16 cellular contexts compared by ENCODE assay signal in the genomic region with DNA sequence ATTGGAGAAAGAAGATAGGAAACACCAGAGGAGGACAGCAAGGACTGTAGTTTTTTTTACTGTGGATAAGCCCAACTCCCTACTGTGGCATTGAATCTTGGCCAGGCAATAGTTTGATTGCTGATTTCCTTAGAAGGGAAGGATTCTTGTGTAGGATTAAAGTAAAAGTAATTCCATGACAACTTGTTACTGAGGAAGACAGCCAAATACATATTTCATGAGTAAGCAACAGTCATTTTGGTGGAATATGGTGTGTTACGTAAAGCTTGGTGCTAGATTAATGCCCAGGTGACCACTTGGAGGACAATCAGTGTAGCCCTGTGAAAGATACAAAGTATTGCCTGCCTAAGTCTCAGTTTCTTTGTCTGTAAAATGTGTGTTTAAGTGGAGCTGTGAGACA.
A peak's percentile ranks its signal among the peaks of the same experiment; 100 is the strongest.
DNase-seq lines count a peak whose midpoint lies in the region; ATAC-seq and TF ChIP-seq lines count a peak whose summit lies in the region.
"Had no signal": no experiment of that assay in that cellular context is flagged by ENCODE, and none has a peak within 500 bp of the region (broad histone marks: within the 10 kb centered on the region; RNA-seq: fewer than 3 reads in every experiment).

No MANE protein-coding gene starts in this region.

- H3K4me1 ChIP-seq in adipocyte (ENCODE audit: control insufficient read depth, insufficient read depth, low read length) (peaks cover 6% of the 10 kb centered on the region), skeletal muscle satellite cell (ENCODE audit: control insufficient read depth, insufficient read depth, low read length) (peaks cover 19% of the 10 kb centered on the region), vagina (no peaks in the 10 kb centered on the region)
- H3K4me1 ChIP-seq: A549 had no signal

- intact Hi-C loops in left colon (cut with DNase I, micrococcal nuclease) (no loop called here), vagina (cut with DNase I) (no loop called here)

- no peak for TF ChIP-seq CTCF in vagina (IDR thresholded peaks at IDR 0.05)

- DNase-seq in AG20443 (ENCODE audit: low spot score) (peak; percentile 19), adipocyte (ENCODE audit: low read depth) (peak; percentile 28), fibroblast of peridontal ligament (ENCODE audit: extremely low read depth) (peak; percentile 19), ACHN (no peak), left colon (no peak), vagina (ENCODE audit: extremely low spot score in 2 of 2) (no peak)
- DNase-seq: GDM1, MV-4-11, NCI-H2227 treated with DMSO at 0.1 percent for 48 hours, NCI-H524, NCI-H82, SHP77 had no signal

- in situ Hi-C loops in ACHN (cut with HindIII; ENCODE audit: low pct_ligation_motif_present, low pct_unique_long_range_greater_than_20kb, low sequenced_read_pairs), result no loop called here

- no peaks in the 10 kb centered on the region for H3K36me3 ChIP-seq in adipocyte (ENCODE audit: control insufficient read depth, insufficient read depth, low read length, severe bottlenecking)
- H3K36me3 ChIP-seq in skeletal muscle satellite cell (ENCODE audit: insufficient read depth, low read length), result no peaks in the 10 kb centered on the region
- no peaks in the 10 kb centered on the region for H3K36me3 ChIP-seq in vagina

- ATAC-seq in left colon, result no peak
- ATAC-seq: A549, K562 had no signal

- no peak for TF ChIP-seq POLR2A in vagina (IDR thresholded peaks at IDR 0.05)

- peak overlapping the region; percentile 17 for H3K4me2 ChIP-seq in skeletal muscle satellite cell (ENCODE audit: low read length)
- H3K4me2 ChIP-seq: A549 had no signal

- no peak overlapping the region for H3K9ac ChIP-seq in adipocyte (ENCODE audit: low read length)
- no peak overlapping the region for H3K9ac ChIP-seq in skeletal muscle satellite cell (ENCODE audit: low read depth, low read length)

- H3K27ac ChIP-seq in vagina, result no peak overlapping the region
- H3K27ac ChIP-seq: A549, SK-N-MC had no signal

- no peaks in the 10 kb centered on the region for H3K9me3 ChIP-seq in adipocyte (ENCODE audit: control insufficient read depth, low read length)
- no peaks in the 10 kb centered on the region for H3K9me3 ChIP-seq in skeletal muscle satellite cell (replicated peaks; ENCODE audit: low read length)
- H3K9me3 ChIP-seq in vagina, result no peaks in the 10 kb centered on the region

- no peak overlapping the region for H3K4me3 ChIP-seq in adipocyte (ENCODE audit: low read length)
- no peak overlapping the region for H3K4me3 ChIP-seq in skeletal muscle satellite cell (ENCODE audit: low read length)
- H3K4me3 ChIP-seq in vagina, result no peak overlapping the region
- H3K4me3 ChIP-seq: A549, K562, SK-N-MC had no signal

- H3K27me3 ChIP-seq in adipocyte (replicated peaks; ENCODE audit: control insufficient read depth, insufficient read depth, low read length) (no peaks in the 10 kb centered on the region), skeletal muscle satellite cell (ENCODE audit: control insufficient read depth, insufficient read depth, low read length) (no peaks in the 10 kb centered on the region), vagina (no peaks in the 10 kb centered on the region)

Comparison
In these comparisons a context has a peak if more than half of its experiments do, and no peak if none do; other contexts are left out.
1. DNase-seq: peak in AG20443 (single experiment), adipocyte (single experiment) and fibroblast of peridontal ligament (single experiment); none in ACHN (single experiment), left colon (0 of 2) and vagina (0 of 2).